9 cellular contexts compared by ENCODE assay signal in genomic region chr19:18282021-18282787, GRCh38. TPM values are rescaled to one million over a fixed set of nuclear protein-coding genes. Genes with fewer than 3 reads are reported as not detected.
DNase-seq lines count a peak whose midpoint lies in the region; ATAC-seq, FAIRE-seq and TF ChIP-seq lines count a peak whose summit lies in the region.
"Had no signal": no experiment of that assay in that cellular context is flagged by ENCODE, and none has a peak within 500 bp of the region (broad histone marks: within the 10 kb centered on the region; RNA-seq: fewer than 3 reads in every experiment).

No MANE protein-coding gene starts in this region.

- CTCF ChIA-PET in CD4-positive, alpha-beta T cell (lab: Charles Lee): interaction anchor here (1.0 to 6.6 kb wide), 7 partner anchors 10 to 130 kb away, joined by 3 to 340 read pairs (median 6); partner anchors contain the start of genes LSM4 and PIK3R2

- H3K27ac Mint-ChIP-seq in CD4-positive, alpha-beta T cell: peak overlapping the region; percentile 100
- peak overlapping the region; percentile 99 for H3K27ac Mint-ChIP-seq in dendritic cell treated with granulocyte-macrophage colony-stimulating factor and Interleukin-4, amounts not matched to agents 40 ng/mL and 50 ng/mL, for 4 days

- no peak for DNase-seq in CD4-positive, alpha-beta T cell
- DNase-seq in RCC 7860 (ENCODE audit: low spot score) (peak; percentile 49), upper lobe of right lung (peak; percentile 77)

- no peaks in the 10 kb centered on the region for H3K9me3 ChIP-seq in CD4-positive, alpha-beta T cell (ENCODE audit: control insufficient read depth, low read length)
- H3K9me3 ChIP-seq in mononuclear cell (ENCODE audit: low read depth, low read length) (no peaks in the 10 kb centered on the region), upper lobe of right lung (no peaks in the 10 kb centered on the region)

- peak overlapping the region; percentile 97 for H3K27ac ChIP-seq in CD4-positive, alpha-beta T cell (ENCODE audit: low read depth, low read length)
- peak overlapping the region; percentile 99 for H3K27ac ChIP-seq in upper lobe of right lung

- no peak for ATAC-seq in CD4-positive, alpha-beta T cell (ENCODE audit: poor library complexity)
- ATAC-seq in GM21447 (IDR thresholded peaks at IDR 0.05; ENCODE audit: unreplicated experiment) (peak; percentile 29), upper lobe of right lung (peak; percentile 0), GM18861 (IDR thresholded peaks at IDR 0.05; ENCODE audit: unreplicated experiment) (no peak), HG03159 (IDR thresholded peaks at IDR 0.05; ENCODE audit: unreplicated experiment) (no peak)

- POLR2A ChIA-PET in CD4-positive, alpha-beta T cell (lab: Charles Lee): interaction anchor here (0.6 to 18.2 kb wide), 43 partner anchors 10 to 1958 kb away, joined by 3 to 761 read pairs (median 7); partner anchors contain the start of genes ARRDC2, BORCS8, COPE and DDX49

- H3K9me3 Mint-ChIP-seq in CD4-positive, alpha-beta T cell: peaks cover 2% of the 10 kb centered on the region
- no peaks in the 10 kb centered on the region for H3K9me3 Mint-ChIP-seq in dendritic cell treated with granulocyte-macrophage colony-stimulating factor and Interleukin-4, amounts not matched to agents 40 ng/mL and 50 ng/mL, for 4 days

- H3K27me3 ChIP-seq in CD4-positive, alpha-beta T cell (ENCODE audit: control insufficient read depth, insufficient read depth, low read length): no peaks in the 10 kb centered on the region
- no peaks in the 10 kb centered on the region for H3K27me3 ChIP-seq in mononuclear cell (ENCODE audit: insufficient read depth, low read length)
- H3K27me3 ChIP-seq in upper lobe of right lung: no peaks in the 10 kb centered on the region

- H3K36me3 ChIP-seq in upper lobe of right lung: peaks cover 13% of the 10 kb centered on the region

- H3K27me3 Mint-ChIP-seq in CD4-positive, alpha-beta T cell: peaks cover 9% of the 10 kb centered on the region
- peaks cover 2% of the 10 kb centered on the region for H3K27me3 Mint-ChIP-seq in dendritic cell treated with granulocyte-macrophage colony-stimulating factor and Interleukin-4, amounts not matched to agents 40 ng/mL and 50 ng/mL, for 4 days

- peak; percentile 16 for TF ChIP-seq CTCF in CD4-positive, alpha-beta T cell (IDR thresholded peaks at IDR 0.05)
- no peak for TF ChIP-seq CTCF in upper lobe of right lung (IDR thresholded peaks at IDR 0.05)

- peak overlapping the region; percentile 55 for H3K4me3 ChIP-seq in mononuclear cell (ENCODE audit: low read length)
- peak overlapping the region; percentile 65 for H3K4me3 ChIP-seq in upper lobe of right lung

- H3K4me3 Mint-ChIP-seq in CD4-positive, alpha-beta T cell: peak overlapping the region; percentile 92
- H3K4me3 Mint-ChIP-seq in dendritic cell treated with granulocyte-macrophage colony-stimulating factor and Interleukin-4, amounts not matched to agents 40 ng/mL and 50 ng/mL, for 4 days: peak overlapping the region; percentile 91

- H3K4me1 Mint-ChIP-seq in CD4-positive, alpha-beta T cell (ENCODE audit: low read depth): peaks cover 63% of the 10 kb centered on the region
- H3K4me1 Mint-ChIP-seq in dendritic cell treated with granulocyte-macrophage colony-stimulating factor and Interleukin-4, amounts not matched to agents 40 ng/mL and 50 ng/mL, for 4 days (ENCODE audit: low read depth): peaks cover 64% of the 10 kb centered on the region

- FAIRE-seq in RCC 7860 (lab: Jason Lieb, UNC): no peak

- H3K36me3 Mint-ChIP-seq in CD4-positive, alpha-beta T cell (ENCODE audit: low read depth): peaks cover 34% of the 10 kb centered on the region
- H3K36me3 Mint-ChIP-seq in dendritic cell treated with granulocyte-macrophage colony-stimulating factor and Interleukin-4, amounts not matched to agents 40 ng/mL and 50 ng/mL, for 4 days (ENCODE audit: low read depth): peaks cover 41% of the 10 kb centered on the region

- H3K4me1 ChIP-seq in mononuclear cell (ENCODE audit: insufficient read depth, low read length): peaks cover 49% of the 10 kb centered on the region
- peaks cover 33% of the 10 kb centered on the region for H3K4me1 ChIP-seq in upper lobe of right lung

- intact Hi-C loops in CD4-positive, alpha-beta T cell (cut with DNase I, micrococcal nuclease): loop anchor here in 1 of 2 experiments (1.0 kb wide), 2 partner anchors 22 to 40 kb away; no protein-coding TSS in a partner anchor
- intact Hi-C loops in dendritic cell treated with granulocyte-macrophage colony-stimulating factor and Interleukin-4, amounts not matched to agents 40 ng/mL and 50 ng/mL, for 4 days (cut with micrococcal nuclease): loop anchor here (1.0 to 5.0 kb wide), 2 partner anchors 9 to 135 kb away; partner anchors contain the start of gene SSBP4
- intact Hi-C loops in upper lobe of right lung (cut with DNase I): loop anchor here (5.0 kb wide), 1 partner anchor 40 kb away; the partner anchor contains the start of gene LSM4

RNA-seq across cellular contexts. Expression of gene JUND, which starts 0.8 kb away (rescaled TPM):
- total RNA-seq in CD4-positive, alpha-beta T cell: 1,000 to 10,000 TPM; 1,827 to 1,976 TPM
- 1,318 TPM for total RNA-seq in mononuclear cell
- 204 TPM for total RNA-seq in upper lobe of right lung

RNA-seq across cellular contexts. Expression of gene IQCN, which starts 8.0 kb away (rescaled TPM):
- 10 to 100 TPM; 18.1 to 18.7 TPM for total RNA-seq in CD4-positive, alpha-beta T cell
- total RNA-seq in mononuclear cell (7.7 TPM), upper lobe of right lung (4.9 TPM)

RNA-seq across cellular contexts. Expression of gene LSM4, which starts 40.7 kb away (rescaled TPM):
- total RNA-seq in CD4-positive, alpha-beta T cell: 10 to 100 TPM; 40.2 to 47.4 TPM
- total RNA-seq in mononuclear cell (62.4 TPM), upper lobe of right lung (76.9 TPM)

RNA-seq across cellular contexts. Expression of gene PDE4C, which starts 56.0 kb away (rescaled TPM):
- total RNA-seq in CD4-positive, alpha-beta T cell: not detected
- total RNA-seq in mononuclear cell (not detected), upper lobe of right lung (7.6 TPM)
- total RNA-seq: activated CD8-positive, alpha-beta memory T cell treated with anti-CD3 and anti-CD28 coated beads for 36 hours had no signal

RNA-seq across cellular contexts. Expression of gene PGPEP1, which starts 58.2 kb away (rescaled TPM):
- 10 to 100 TPM; 24.4 to 25.9 TPM for total RNA-seq in CD4-positive, alpha-beta T cell
- 21.4 TPM for total RNA-seq in mononuclear cell
- 40.8 TPM for total RNA-seq in upper lobe of right lung

Comparison
In these comparisons a context has a peak if more than half of its experiments do, and no peak if none do; other contexts are left out.
1. ATAC-seq: peak in GM21447 (single experiment) and upper lobe of right lung (single experiment); none in CD4-positive, alpha-beta T cell (single experiment), GM18861 (single experiment) and HG03159 (single experiment).
2. DNase-seq: peak in RCC 7860 (single experiment) and upper lobe of right lung (single experiment); none in CD4-positive, alpha-beta T cell (0 of 10).